ENCODE assay signal across 16 cellular contexts in the genomic region with DNA sequence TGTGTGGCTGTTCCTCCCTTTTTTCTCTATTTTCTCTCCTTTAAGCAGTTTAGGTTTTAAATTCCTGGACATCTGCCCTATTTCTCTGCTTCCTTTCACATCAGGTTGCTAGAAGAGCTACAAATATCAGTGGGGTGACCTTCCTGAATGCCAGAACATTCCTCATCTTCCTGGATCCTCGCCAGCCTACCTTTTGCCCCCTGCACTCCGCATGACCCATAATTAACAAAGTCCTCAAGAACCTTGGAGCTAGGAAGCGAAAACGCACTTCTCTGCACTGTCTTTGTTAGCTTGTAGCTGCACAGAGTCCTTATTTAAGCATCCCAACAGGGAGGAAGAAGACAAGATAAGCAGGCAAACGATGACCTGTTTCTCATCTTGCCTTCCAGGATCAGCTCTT. TPM values are rescaled to one million over a fixed set of nuclear protein-coding genes. Genes with fewer than 3 reads are reported as not detected.
DNase-seq lines count a peak whose midpoint lies in the region; ATAC-seq and FAIRE-seq lines count a peak whose summit lies in the region.
"Had no signal": no experiment of that assay in that cellular context is flagged by ENCODE, and none has a peak within 500 bp of the region (broad histone marks: within the 10 kb centered on the region; RNA-seq: fewer than 3 reads in every experiment).

No MANE protein-coding gene starts in this region.

- peaks cover 85% of the 10 kb centered on the region for H3K4me1 Mint-ChIP-seq in activated T-cell treated with anti-CD3 and anti-CD28 coated beads, Interleukin-2, amount 50 U/mL, for 72 hours (ENCODE audit: low read depth)
- no peaks in the 10 kb centered on the region for H3K4me1 Mint-ChIP-seq in T-helper 17 cell
- peaks cover 79% of the 10 kb centered on the region for H3K4me1 Mint-ChIP-seq in activated T-helper 2 cell treated with anti-CD3 and anti-CD28 coated beads, Interferon-gamma antibody, Interleukin-2, Interleukin-4, amounts not matched to agents 10 μg/mL and 5 μg/mL and 100 μg/mL, durations not matched to agents 14 hours and 24 hours and 36 hours (ENCODE audit: low read depth)
- H3K4me1 Mint-ChIP-seq: CD4-positive, alpha-beta memory T cell had no signal

- peaks cover 48 to 73% of the 10 kb centered on the region in 2 donors for H3K36me3 Mint-ChIP-seq in activated T-cell treated with anti-CD3 and anti-CD28 coated beads, Interleukin-2, amount 50 U/mL, for 72 hours (ENCODE audit: insufficient read depth in 2 of 2)
- H3K36me3 Mint-ChIP-seq in T-helper 17 cell (ENCODE audit: low read depth), result peaks cover 2% of the 10 kb centered on the region
- peaks cover 97% of the 10 kb centered on the region for H3K36me3 Mint-ChIP-seq in activated T-helper 2 cell treated with anti-CD3 and anti-CD28 coated beads, Interferon-gamma antibody, Interleukin-2, Interleukin-4, amounts not matched to agents 10 μg/mL and 5 μg/mL and 100 μg/mL, durations not matched to agents 14 hours and 24 hours and 36 hours (ENCODE audit: low read depth)
- H3K36me3 Mint-ChIP-seq: CD4-positive, alpha-beta memory T cell had no signal

- peak overlapping the region; percentile 5 for H3K27ac Mint-ChIP-seq in activated T-cell treated with anti-CD3 and anti-CD28 coated beads, Interleukin-2, amount 50 U/mL, for 72 hours
- peak overlapping the region; percentile 24 for H3K27ac Mint-ChIP-seq in T-helper 17 cell
- H3K27ac Mint-ChIP-seq in activated T-helper 2 cell treated with anti-CD3 and anti-CD28 coated beads, Interferon-gamma antibody, Interleukin-2, Interleukin-4, amounts not matched to agents 10 μg/mL and 5 μg/mL and 100 μg/mL, durations not matched to agents 14 hours and 24 hours and 36 hours, result peak overlapping the region; percentile 61
- H3K27ac Mint-ChIP-seq: B cell had no signal

- H3K27ac ChIP-seq in small intestine (ENCODE audit: low read depth in 1 of 2, low read length in 1 of 2), result peak overlapping the region; percentile 27 to 54

- DNase-seq in activated T-cell treated with anti-CD3 and anti-CD28 coated beads, Interleukin-2, amount 50 U/mL, for 72 hours, result no peak
- DNase-seq in activated T-cell treated with anti-CD3 and anti-CD28 coated beads, Interleukin-2, amount 50 U/mL, for 48 hours, result no peak
- DNase-seq in T-helper 17 cell (no peak), small intestine (peak; percentile 85), HuH-7 (ENCODE audit: low spot score) (no peak)
- DNase-seq in activated T-helper 2 cell treated with anti-CD3 and anti-CD28 coated beads, Interferon-gamma antibody, Interleukin-2, Interleukin-4, amounts not matched to agents 10 μg/mL and 5 μg/mL and 100 μg/mL, durations not matched to agents 14 hours and 24 hours and 36 hours (ENCODE audit: low spot score), result no peak
- DNase-seq: C1 segment of cervical spinal cord; CD4-positive, alpha-beta memory T cell; DMS79; H7 had no signal

- no peaks in the 10 kb centered on the region for H3K27me3 Mint-ChIP-seq in activated T-cell treated with anti-CD3 and anti-CD28 coated beads, Interleukin-2, amount 50 U/mL, for 72 hours (ENCODE audit: low read depth)
- no peaks in the 10 kb centered on the region for H3K27me3 Mint-ChIP-seq in T-helper 17 cell
- H3K27me3 Mint-ChIP-seq in activated T-helper 2 cell treated with anti-CD3 and anti-CD28 coated beads, Interferon-gamma antibody, Interleukin-2, Interleukin-4, amounts not matched to agents 10 μg/mL and 5 μg/mL and 100 μg/mL, durations not matched to agents 14 hours and 24 hours and 36 hours (ENCODE audit: low read depth), result no peaks in the 10 kb centered on the region
- H3K27me3 Mint-ChIP-seq: CD4-positive, alpha-beta memory T cell had no signal

- peaks cover 0 to 9% of the 10 kb centered on the region in 2 donors for H3K36me3 ChIP-seq in small intestine (ENCODE audit: control insufficient read depth in 2 of 2, insufficient read depth in 2 of 2, low read length in 2 of 2)

- intact Hi-C loops in activated T-helper 2 cell treated with anti-CD3 and anti-CD28 coated beads, Interferon-gamma antibody, Interleukin-2, Interleukin-4, amounts not matched to agents 10 μg/mL and 5 μg/mL and 100 μg/mL, durations not matched to agents 14 hours and 24 hours and 36 hours (cut with micrococcal nuclease), result no loop called here

- H3K4me1 ChIP-seq in small intestine (ENCODE audit: control insufficient read depth in 2 of 2, insufficient read depth in 1 of 2, low read depth in 1 of 2, low read length in 1 of 2), result peaks cover 0 to 2% of the 10 kb centered on the region in 2 donors

- ATAC-seq in activated T-cell treated with anti-CD3 and anti-CD28 coated beads, Interleukin-2, amount 50 U/mL, for 72 hours (replicated peaks in 1 of 2), result no peak
- ATAC-seq in T-helper 17 cell (no peak), GM21576 (IDR thresholded peaks at IDR 0.05; ENCODE audit: unreplicated experiment) (no peak)
- ATAC-seq: GM12878, GM23338 had no signal

- H3K9me3 ChIP-seq in T-helper 17 cell (ENCODE audit: control insufficient read depth, low read length, poor library complexity, severe bottlenecking) (no peaks in the 10 kb centered on the region), small intestine (ENCODE audit: control insufficient read depth, low read depth) (no peaks in the 10 kb centered on the region)

- H3K27me3 ChIP-seq in small intestine (ENCODE audit: control insufficient read depth in 2 of 2, insufficient read depth in 2 of 2, low read length in 2 of 2), result no peaks in the 10 kb centered on the region

- no peak overlapping the region for H3K4me3 ChIP-seq in small intestine (ENCODE audit: low read depth in 1 of 2, low read length in 2 of 2)
- H3K4me3 ChIP-seq: GM12878, GM23338 had no signal

- 31 to 56% (median 42%) methylated on average over 5 of the region's 5 CpGs for whole genome bisulfite sequencing in small intestine, 3 donors

- FAIRE-seq in small intestine (lab: Jason Lieb, UNC), result no peak
- FAIRE-seq: A204.1, GM12878, GM18507 had no signal

- no peak overlapping the region for H3K4me3 Mint-ChIP-seq in activated T-cell treated with anti-CD3 and anti-CD28 coated beads, Interleukin-2, amount 50 U/mL, for 72 hours
- H3K4me3 Mint-ChIP-seq in T-helper 17 cell, result no peak overlapping the region
- no peak overlapping the region for H3K4me3 Mint-ChIP-seq in activated T-helper 2 cell treated with anti-CD3 and anti-CD28 coated beads, Interferon-gamma antibody, Interleukin-2, Interleukin-4, amounts not matched to agents 10 μg/mL and 5 μg/mL and 100 μg/mL, durations not matched to agents 14 hours and 24 hours and 36 hours (ENCODE audit: low read depth)
- H3K4me3 Mint-ChIP-seq: B cell, GM23338 had no signal

- no peaks in the 10 kb centered on the region for H3K9me3 Mint-ChIP-seq in activated T-cell treated with anti-CD3 and anti-CD28 coated beads, Interleukin-2, amount 50 U/mL, for 72 hours
- no peaks in the 10 kb centered on the region for H3K9me3 Mint-ChIP-seq in activated T-helper 2 cell treated with anti-CD3 and anti-CD28 coated beads, Interferon-gamma antibody, Interleukin-2, Interleukin-4, amounts not matched to agents 10 μg/mL and 5 μg/mL and 100 μg/mL, durations not matched to agents 14 hours and 24 hours and 36 hours
- H3K9me3 Mint-ChIP-seq: CD4-positive, alpha-beta memory T cell; GM23338 had no signal

RNA-seq across cellular contexts. Expression of gene VDR, which starts 30.5 kb away (rescaled TPM):
- 100 to 1,000 TPM; 217 to 224 TPM for total RNA-seq in activated T-cell treated with anti-CD3 and anti-CD28 coated beads, Interleukin-2, amount 50 U/mL, for 72 hours
- total RNA-seq in T-helper 17 cell, result 1 to 10 TPM; 1.8 to 4.5 TPM
- total RNA-seq in activated T-helper 2 cell treated with anti-CD3 and anti-CD28 coated beads, Interferon-gamma antibody, Interleukin-2, Interleukin-4, amounts not matched to agents 10 μg/mL and 5 μg/mL and 100 μg/mL, durations not matched to agents 14 hours and 24 hours and 36 hours, result 312 and 317 TPM in 2 replicates
- polyA plus RNA-seq in small intestine, result 10 to 100 TPM; 36.7 to 61.0 (median 47.0) TPM

RNA-seq across cellular contexts. Expression of gene HDAC7, which starts 54.6 kb away (rescaled TPM):
- total RNA-seq in activated T-cell treated with anti-CD3 and anti-CD28 coated beads, Interleukin-2, amount 50 U/mL, for 72 hours, result 100 to 1,000 TPM; 288 to 350 TPM
- total RNA-seq in T-helper 17 cell, result 100 to 1,000 TPM; 129 to 151 TPM
- total RNA-seq in activated T-helper 2 cell treated with anti-CD3 and anti-CD28 coated beads, Interferon-gamma antibody, Interleukin-2, Interleukin-4, amounts not matched to agents 10 μg/mL and 5 μg/mL and 100 μg/mL, durations not matched to agents 14 hours and 24 hours and 36 hours, result 251 and 253 TPM in 2 replicates
- polyA plus RNA-seq in small intestine, result 10 to 100 TPM in 1 of 3 donors, 1 to 10 TPM in 2; 2.2 to 30.3 (median 6.2) TPM

Comparison
In these comparisons a context has a peak if more than half of its experiments do, and no peak if none do; other contexts are left out.
1. H3K27ac Mint-ChIP-seq: peak in every context shown above with its lines; median percentile 61 in activated T-helper 2 cell treated with anti-CD3 and anti-CD28 coated beads, Interferon-gamma antibody, Interleukin-2, Interleukin-4, amounts not matched to agents 10 μg/mL and 5 μg/mL and 100 μg/mL, durations not matched to agents 14 hours and 24 hours and 36 hours; 24 in T-helper 17 cell; 5 in activated T-cell treated with anti-CD3 and anti-CD28 coated beads, Interleukin-2, amount 50 U/mL, for 72 hours.
2. RNA of gene VDR, which starts 30.5 kb away (total RNA-seq): 312 to 317 TPM in activated T-helper 2 cell treated with anti-CD3 and anti-CD28 coated beads, Interferon-gamma antibody, Interleukin-2, Interleukin-4, amounts not matched to agents 10 μg/mL and 5 μg/mL and 100 μg/mL, durations not matched to agents 14 hours and 24 hours and 36 hours and 217 to 224 TPM in activated T-cell treated with anti-CD3 and anti-CD28 coated beads, Interleukin-2, amount 50 U/mL, for 72 hours; 1.8 to 4.5 TPM in T-helper 17 cell; every median in the first group is over 10 times any median in the second.